Comparison of ENCODE assay signal across 18 cellular contexts in genomic region chr1:33692216-33693188, GRCh38.
"Had no signal": no experiment of that assay in that cellular context is flagged by ENCODE, and none has a peak within 500 bp of the region (broad histone marks: within the 10 kb centered on the region; RNA-seq: fewer than 3 reads in every experiment).

No MANE protein-coding gene starts in this region.

- ATAC-seq: activated CD4-positive, CD25-positive, alpha-beta regulatory T cell treated with anti-CD3 and anti-CD28 coated beads, Interleukin-2, amount 50 U/mL, for 24 hours; activated naive CD4-positive, alpha-beta T cell treated with anti-CD3 and anti-CD28 coated beads, Interleukin-2, amount 50 U/mL, for 72 hours; activated T-cell treated with anti-CD3 and anti-CD28 coated beads, Interleukin-2, amount 50 U/mL, for 72 hours; gastrocnemius medialis; heart left ventricle; left lung; natural killer cell treated with Interleukin-12 subunit alpha and Interleukin-12 subunit beta and Interleukin-15 and Interleukin-18, amount 100 ng/mL, for 72 hours had no signal

- H3K27me3 ChIP-seq: adrenal gland, gastrocnemius medialis, neutrophil, thyroid gland had no signal

- H3K4me3 ChIP-seq: adrenal gland, gastrocnemius medialis, heart left ventricle, left lung, thyroid gland had no signal

- H3K4me1 ChIP-seq: adrenal gland, gastrocnemius medialis, heart left ventricle, left lung, thyroid gland had no signal

- H3K36me3 ChIP-seq: adrenal gland, gastrocnemius medialis, heart left ventricle, left lung, neutrophil, thyroid gland had no signal

- DNase-seq: activated gamma-delta T cell; activated T-cell treated with anti-CD3 and anti-CD28 coated beads, Interleukin-2, amount 50 U/mL, for 72 hours; adrenal gland; effector CD4-positive, alpha-beta T cell; gastrocnemius medialis; heart left ventricle; kidney; left lung; posterior cingulate gyrus; stimulated activated CD4-positive, alpha-beta T cell treated with anti-CD3 and anti-CD28 coated beads, Interleukin-12 subunit alpha, Interleukin-12 subunit beta, amount 100 ng/mL, for 4 hours; stimulated activated CD4-positive, alpha-beta T cell treated with anti-CD3 and anti-CD28 coated beads, Interleukin-1b, Interleukin-23, amount 100 ng/mL, for 48 hours; stimulated activated CD8-positive, alpha-beta memory T cell treated with anti-CD3 and anti-CD28 coated beads, Interleukin-4, amount 100 ng/mL, for 48 hours; stimulated activated naive CD4-positive, alpha-beta T cell; thyroid gland had no signal

- H3K9me3 ChIP-seq: adrenal gland, gastrocnemius medialis, heart left ventricle, left lung, neutrophil, thyroid gland had no signal

- H3K27ac ChIP-seq: adrenal gland, gastrocnemius medialis, heart left ventricle, left lung, neutrophil, thyroid gland had no signal
